ENCODE assay signal across 8 cellular contexts in the genomic region with DNA sequence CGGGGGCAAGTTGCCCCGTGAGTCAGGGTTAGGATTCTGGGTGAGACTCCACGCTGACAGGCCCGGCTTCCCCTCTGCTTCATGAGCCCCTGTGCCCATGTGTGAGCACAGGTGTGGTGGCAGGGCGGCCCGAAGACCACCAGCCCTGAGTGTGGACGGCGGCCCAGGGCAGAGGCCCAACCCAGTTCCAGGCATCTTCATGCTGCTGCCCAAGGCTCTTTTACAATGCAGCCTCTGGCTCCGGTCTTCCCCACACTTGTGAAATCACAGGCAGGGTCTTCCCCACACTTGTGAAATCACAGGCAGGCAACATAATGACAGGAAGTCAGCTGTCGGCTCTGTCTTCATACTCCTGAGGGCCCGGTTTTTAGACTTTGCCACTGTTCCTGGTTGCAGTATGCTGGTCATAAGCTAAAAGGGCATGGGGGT.
A peak's percentile ranks its signal among the peaks of the same experiment; 100 is the strongest.
DNase-seq lines count a peak whose midpoint lies in the region; ATAC-seq and TF ChIP-seq lines count a peak whose summit lies in the region.

No MANE protein-coding gene starts in this region.

- H3K9me3 ChIP-seq in Peyer's patch (no peaks in the 10 kb centered on the region), fibroblast of lung (ENCODE audit: control insufficient read depth, insufficient read depth, low read depth, low read length) (no peaks in the 10 kb centered on the region), skeletal muscle satellite cell (replicated peaks; ENCODE audit: low read length) (no peaks in the 10 kb centered on the region), SK-N-SH (no peaks in the 10 kb centered on the region)

- no peaks in the 10 kb centered on the region for H4K20me1 ChIP-seq in fibroblast of lung (ENCODE audit: control insufficient read depth, extremely low read depth, insufficient read depth, low read length)
- no peaks in the 10 kb centered on the region for H4K20me1 ChIP-seq in SK-N-SH (ENCODE audit: insufficient read depth)

- in situ Hi-C loops in GM13976 (cut with MboI; ENCODE audit: low sequenced_read_pairs, unreplicated experiment) = no loop called here

- H3F3A ChIP-seq in SK-N-SH (replicated peaks; ENCODE audit: insufficient read depth) = peaks cover 13% of the 10 kb centered on the region

- no peak for TF ChIP-seq POLR2A in Peyer's patch (IDR thresholded peaks at IDR 0.05)

- ATAC-seq in HG02763 (IDR thresholded peaks at IDR 0.05; ENCODE audit: unreplicated experiment) (no peak), HG02981 (IDR thresholded peaks at IDR 0.05; ENCODE audit: unreplicated experiment) (no peak)

- TF ChIP-seq EP300 in SK-N-SH (IDR thresholded peaks at IDR 0.05; ENCODE audit: borderline replicate concordance in 1 of 2, low read depth in 1 of 2, low read length in 1 of 2) = no peak

- H3K36me3 ChIP-seq in Peyer's patch (peaks cover 0 to 55% (median 0%) of the 10 kb centered on the region in 3 donors), fibroblast of lung (ENCODE audit: control insufficient read depth, insufficient read depth, low read length) (peaks cover 56% of the 10 kb centered on the region), skeletal muscle satellite cell (ENCODE audit: insufficient read depth, low read length) (peaks cover 80% of the 10 kb centered on the region), SK-N-SH (replicated peaks in 1 of 2; ENCODE audit: control insufficient read depth in 1 of 2, insufficient read depth in 2 of 2, low read length in 1 of 2) (peaks cover 3 to 6% of the 10 kb centered on the region in 2 experiments)

- POLR2A ChIA-PET in SK-N-SH (lab: Yijun Ruan, JAX) (interaction anchor here (0.9 kb wide), 1 partner anchor 13 kb away, joined by 3 read pairs; no protein-coding TSS in a partner anchor), HEK293T (lab: Yijun Ruan, JAX) (no interaction called here)

- H2AFZ ChIP-seq in fibroblast of lung (ENCODE audit: low read length) (no peak overlapping the region), SK-N-SH (ENCODE audit: low read depth) (no peak overlapping the region)

- H3K4me2 ChIP-seq in fibroblast of lung (ENCODE audit: extremely low read depth, insufficient read depth, low read length) (peak overlapping the region; percentile 63), skeletal muscle satellite cell (ENCODE audit: low read length) (no peak overlapping the region), SK-N-SH (no peak overlapping the region)

- H3K79me2 ChIP-seq in fibroblast of lung (ENCODE audit: control insufficient read depth, insufficient read depth, low read length) (peaks cover 68% of the 10 kb centered on the region), SK-N-SH (ENCODE audit: insufficient read depth) (peaks cover 26% of the 10 kb centered on the region; the same call in 1 of the 2 replicates)

- H3K4me1 ChIP-seq in Peyer's patch = peaks cover 0 to 39% (median 10%) of the 10 kb centered on the region in 4 donors
- H3K4me1 ChIP-seq in fibroblast of lung (ENCODE audit: control insufficient read depth, extremely low read depth, insufficient read depth, low read length) = peaks cover 80% of the 10 kb centered on the region
- H3K4me1 ChIP-seq in skeletal muscle satellite cell (ENCODE audit: control insufficient read depth, insufficient read depth, low read length) = peaks cover 74% of the 10 kb centered on the region
- H3K4me1 ChIP-seq in SK-N-SH (ENCODE audit: control insufficient read depth in 1 of 2, insufficient read depth in 2 of 2, low read depth in 1 of 2, low read length in 1 of 2) = peaks cover 39 to 56% of the 10 kb centered on the region in 2 experiments; a peak in 3 of 4 replicates

- no peaks in the 10 kb centered on the region for H3K9me2 ChIP-seq in SK-N-SH

- TF ChIP-seq RAD21 in SK-N-SH (IDR thresholded peaks at IDR 0.05; ENCODE audit: low read length) = no peak

- CTCF ChIA-PET in SK-N-SH (lab: Yijun Ruan, JAX) (interaction anchor here (1.0 to 1.5 kb wide), 2 partner anchors 13 to 229 kb away, joined by 3 read pairs; no protein-coding TSS in a partner anchor), HEK293T (lab: Yijun Ruan, JAX) (interaction anchor here (1.3 kb wide), 1 partner anchor 11 kb away, joined by 3 read pairs; no protein-coding TSS in a partner anchor)

- H3K4me3 ChIP-seq in Peyer's patch = no peak overlapping the region
- no peak overlapping the region for H3K4me3 ChIP-seq in fibroblast of lung (replicated peaks in 1 of 4; ENCODE audit: control extremely low read depth in 1 of 4, insufficient read depth in 1 of 4, low read depth in 3 of 4, low read length in 4 of 4)
- no peak overlapping the region for H3K4me3 ChIP-seq in skeletal muscle satellite cell (ENCODE audit: low read length)
- H3K4me3 ChIP-seq in SK-N-SH (ENCODE audit: low read depth in 2 of 2, low read length in 1 of 2) = no peak overlapping the region

- TF ChIP-seq CTCF in GM13976 (IDR thresholded peaks at IDR 0.05; ENCODE audit: borderline replicate concordance, control extremely low read depth, extremely low read depth, insufficient read depth, missing control alignments) (no peak), Peyer's patch (IDR thresholded peaks at IDR 0.05) (no peak), fibroblast of lung (conservative IDR thresholded peaks at IDR 0.05 in 1 of 2, IDR thresholded peaks at IDR 0.05 in 1 of 2; ENCODE audit: low read depth in 1 of 2, low read length in 2 of 2) (no peak), SK-N-SH (IDR thresholded peaks at IDR 0.05) (no peak)

- H3K27ac ChIP-seq in Peyer's patch = peak overlapping the region; percentile 47 to 82 (median 70)
- H3K27ac ChIP-seq in fibroblast of lung (ENCODE audit: insufficient read depth, low read length) = peak overlapping the region; percentile 84
- no peak overlapping the region; a peak in 1 of 4 replicates for H3K27ac ChIP-seq in SK-N-SH (ENCODE audit: low read depth in 2 of 2, low read length in 1 of 2)

- H3K27me3 ChIP-seq in Peyer's patch = no peaks in the 10 kb centered on the region
- H3K27me3 ChIP-seq in fibroblast of lung (ENCODE audit: control insufficient read depth, insufficient read depth, low read length) = no peaks in the 10 kb centered on the region
- no peaks in the 10 kb centered on the region for H3K27me3 ChIP-seq in skeletal muscle satellite cell (ENCODE audit: control insufficient read depth, insufficient read depth, low read length)
- no peaks in the 10 kb centered on the region for H3K27me3 ChIP-seq in SK-N-SH (ENCODE audit: insufficient read depth)

- peak; percentile 78 for DNase-seq in GM13976 (ENCODE audit: low spot score)
- peak; percentile 36 to 69 (median 48) for DNase-seq in Peyer's patch
- DNase-seq in fibroblast of lung (ENCODE audit: low read depth in 2 of 2) = peak in 1 of 2 donors; percentile 83
- no peak for DNase-seq in SK-N-SH
- DNase-seq in HEK293T (ENCODE audit: extremely low spot score) = no peak

- 74% methylated on average over 3 of the region's 11 CpGs for WGBS in SK-N-SH (ENCODE audit: low lambda C conversion rate)

- H3K9ac ChIP-seq in fibroblast of lung (ENCODE audit: insufficient read depth, low read length) = no peak overlapping the region
- H3K9ac ChIP-seq in skeletal muscle satellite cell (ENCODE audit: low read depth, low read length) = peak overlapping the region; percentile 7
- no peak overlapping the region for H3K9ac ChIP-seq in SK-N-SH

TF ChIP-seq in SK-N-SH, 30 proteins besides CTCF, POLR2A, EP300 and RAD21 (continues in another document):
- TF ChIP-seq TCF12 (IDR thresholded peaks at IDR 0.05) = no peak
- TF ChIP-seq JUND (IDR thresholded peaks at IDR 0.05) = no peak
- no peak for TF ChIP-seq NFIC (IDR thresholded peaks at IDR 0.05; ENCODE audit: borderline replicate concordance)
- TF ChIP-seq FOXJ3 (CRISPR knock-in tag; IDR thresholded peaks at IDR 0.05) = no peak
- no peak for TF ChIP-seq FOSL2 (IDR thresholded peaks at IDR 0.05; ENCODE audit: borderline replicate concordance, low read depth)
- TF ChIP-seq CHD2 (IDR thresholded peaks at IDR 0.05; ENCODE audit: low read length, partially characterized antibody) = no peak
- no peak for TF ChIP-seq MXI1 (IDR thresholded peaks at IDR 0.05; ENCODE audit: low read depth, low read length)
- no peak for TF ChIP-seq RCOR1 (IDR thresholded peaks at IDR 0.05; ENCODE audit: low read length)

TF ChIP-seq in HEK293T, 16 proteins besides CTCF, POLR2A, EP300 and RAD21:
- TF ChIP-seq BHLHE40 (IDR thresholded peaks at IDR 0.05; ENCODE audit: borderline replicate concordance) (no peak), FOXK2 (IDR thresholded peaks at IDR 0.05) (no peak), HDGF (IDR thresholded peaks at IDR 0.05; ENCODE audit: borderline replicate concordance) (no peak), LEF1 (IDR thresholded peaks at IDR 0.05; ENCODE audit: borderline replicate concordance) (no peak), L3MBTL2 (conservative IDR thresholded peaks at IDR 0.05) (no peak), NFRKB (IDR thresholded peaks at IDR 0.05) (no peak), TARDBP (IDR thresholded peaks at IDR 0.05) (no peak), ELF4 (IDR thresholded peaks at IDR 0.05) (no peak), FOXM1 (IDR thresholded peaks at IDR 0.05; ENCODE audit: borderline replicate concordance) (no peak), SP1 (IDR thresholded peaks at IDR 0.05) (no peak), CTBP1 (IDR thresholded peaks at IDR 0.05; ENCODE audit: borderline replicate concordance) (no peak), ZNF384 (IDR thresholded peaks at IDR 0.05) (no peak)
- TF ChIP-seq, protein P1, sequence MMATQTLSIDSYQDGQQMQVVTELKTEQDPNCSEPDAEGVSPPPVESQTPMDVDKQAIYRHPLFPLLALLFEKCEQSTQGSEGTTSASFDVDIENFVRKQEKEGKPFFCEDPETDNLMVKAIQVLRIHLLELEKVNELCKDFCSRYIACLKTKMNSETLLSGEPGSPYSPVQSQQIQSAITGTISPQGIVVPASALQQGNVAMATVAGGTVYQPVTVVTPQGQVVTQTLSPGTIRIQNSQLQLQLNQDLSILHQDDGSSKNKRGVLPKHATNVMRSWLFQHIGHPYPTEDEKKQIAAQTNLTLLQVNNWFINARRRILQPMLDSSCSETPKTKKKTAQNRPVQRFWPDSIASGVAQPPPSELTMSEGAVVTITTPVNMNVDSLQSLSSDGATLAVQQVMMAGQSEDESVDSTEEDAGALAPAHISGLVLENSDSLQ (IDR thresholded peaks at IDR 0.05) = no peak

Comparison
In these comparisons a context has a peak if more than half of its experiments do, and no peak if none do; other contexts are left out.
1. DNase-seq: peak in GM13976 (single experiment) and Peyer's patch (3 of 3); none in SK-N-SH (single experiment) and HEK293T (single experiment).
2. H3K27ac ChIP-seq: peak in Peyer's patch (4 of 4) and fibroblast of lung (single experiment); none in SK-N-SH (0 of 2).